In the genomic region with DNA sequence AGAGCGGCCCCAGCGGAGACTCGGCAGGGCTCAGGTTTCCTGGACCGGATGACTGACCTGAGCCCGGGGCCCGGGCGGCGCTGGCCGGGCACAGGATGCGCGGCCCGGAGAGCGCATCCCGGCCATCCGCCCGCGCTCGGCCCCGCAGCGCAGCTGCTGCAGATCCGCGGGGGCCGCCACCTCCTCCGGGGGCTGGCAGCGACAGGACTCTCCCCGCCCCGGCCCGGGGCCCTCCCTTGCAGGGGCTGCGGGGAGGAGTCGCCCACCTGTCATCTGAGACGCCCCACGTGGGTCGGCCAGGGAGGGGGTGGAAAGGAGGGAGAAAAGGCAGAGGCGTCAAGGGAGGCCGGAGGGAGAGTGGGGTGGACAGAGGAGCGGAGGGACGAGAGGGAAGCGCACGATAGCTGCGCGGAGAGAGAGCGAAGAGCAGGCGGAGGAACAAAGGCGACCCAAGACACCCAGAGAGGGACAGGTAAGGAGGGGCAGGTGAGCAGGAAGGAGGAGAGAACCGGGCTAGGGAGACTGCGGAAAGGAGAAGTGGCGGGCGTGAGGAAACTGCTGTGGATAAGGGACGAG, we compare ENCODE assay signal across 9 cellular contexts. TPM values are rescaled to one million over a fixed set of nuclear protein-coding genes. Genes with fewer than 3 reads are reported as not detected.
DNase-seq lines count a peak whose midpoint lies in the region; ATAC-seq, FAIRE-seq and TF ChIP-seq lines count a peak whose summit lies in the region.
"Had no signal": no experiment of that assay in that cellular context is flagged by ENCODE, and none has a peak within 500 bp of the region (broad histone marks: within the 10 kb centered on the region; RNA-seq: fewer than 3 reads in every experiment).

No MANE protein-coding gene starts in this region.

- H3K4ac ChIP-seq in H1 (replicated peaks; ENCODE audit: insufficient read length, low read depth, low read length), result peak overlapping the region; percentile 80

- H2BK20ac ChIP-seq in H1 (ENCODE audit: low read length), result no peak overlapping the region

- peak overlapping the region; percentile 63; the same call in 1 of the 2 replicates for H3K18ac ChIP-seq in H1 (ENCODE audit: extremely low read depth, low read length)

- H4K5ac ChIP-seq in H1 (ENCODE audit: insufficient read length, low read depth, low read length), result peak overlapping the region; percentile 61

- peak overlapping the region; percentile 1 for H4K91ac ChIP-seq in H1 (replicated peaks; ENCODE audit: insufficient read length, low read length)

- no peak for TF ChIP-seq CTCF in H1 (IDR thresholded peaks at IDR 0.05; ENCODE audit: control extremely low read depth in 1 of 3, insufficient read depth in 1 of 3, low read depth in 1 of 3, low read length in 3 of 3)

- H3K4me3 Mint-ChIP-seq in activated CD4-positive, alpha-beta memory T cell treated with anti-CD3 and anti-CD28 coated beads, Interleukin-2, amount 10 ng/mL, durations not matched to agents 7 days and 5 days, result peak overlapping the region; percentile 98

- TF ChIP-seq POLR2A in H1 (IDR thresholded peaks at IDR 0.05; ENCODE audit: control extremely low read depth in 1 of 2, low read depth in 2 of 2, low read length in 2 of 2), result peak in 1 of 2 experiments; percentile 56; a peak in 1 of 3 replicates

- POLR2A ChIA-PET in activated CD4-positive, alpha-beta memory T cell treated with anti-CD3 and anti-CD28 coated beads, Interleukin-2, amount 10 ng/mL, durations not matched to agents 7 days and 5 days (lab: Charles Lee), result interaction anchor here (0.6 to 3.8 kb wide), 9 partner anchors 9 to 652 kb away, joined by 3 to 26 read pairs (median 5); a partner anchor contains a TSS
- POLR2A ChIA-PET in H1 (lab: Charles Lee; ENCODE audit: partially characterized antibody), result interaction anchor here (0.8 to 2.0 kb wide), 10 partner anchors 10 to 234 kb away, joined by 3 to 9 read pairs (median 4); a partner anchor contains a TSS

- H3K56ac ChIP-seq in H1 (replicated peaks; ENCODE audit: insufficient read length, low read depth, low read length), result peak overlapping the region; percentile 70

- WGBS in H1 (ENCODE audit: extremely low coverage in 1 of 2, insufficient coverage in 1 of 2, insufficient read length in 1 of 2, insufficient replicate concordance in 2 of 2, low coverage in 1 of 2, low lambda C conversion rate in 2 of 2, missing lambda C conversion rate in 1 of 2), 2 experiments, result 2% methylated on average over 25 of the region's 49 CpGs; no CpG with 5 or more reads in 1 of the 2 experiments
- 1% methylated on average over 35 to 47 of the region's 49 CpGs for WGBS in mesodermal cell (ENCODE audit: insufficient coverage in 2 of 2), 2 experiments

- H2AFZ ChIP-seq in H1 (ENCODE audit: low read length), result peak overlapping the region; percentile 88; the same call in 1 of the 2 replicates

- peaks cover 2% of the 10 kb centered on the region for H3K79me1 ChIP-seq in H1 (ENCODE audit: low read depth, low read length)

- no peak overlapping the region for H3K14ac ChIP-seq in H1 (ENCODE audit: insufficient read length)

- H3K79me2 ChIP-seq in H1 (ENCODE audit: control insufficient read depth in 1 of 2, insufficient read depth in 2 of 2, low read length in 2 of 2), result peaks cover 4 to 39% of the 10 kb centered on the region in 2 experiments; a peak in 3 of 4 replicates

- H3K23me2 ChIP-seq in H1 (ENCODE audit: low read depth, low read length), result peaks cover 5% of the 10 kb centered on the region

- DNase-seq in Ammon's horn (ENCODE audit: low spot score) (peak; percentile 83), NCI-H446 treated with DMSO at 0.1 percent for 48 hours (lab: John Stamatoyannopoulos, UW) (peak; percentile 53), H1 (ENCODE audit: low read depth in 1 of 2, low spot score in 2 of 2) (peak; percentile 36 to 85)
- peak; percentile 71 for DNase-seq in activated CD4-positive, alpha-beta memory T cell treated with anti-CD3 and anti-CD28 coated beads, Interleukin-2, amount 10 ng/mL, durations not matched to agents 7 days and 5 days
- DNase-seq in stimulated activated CD8-positive, alpha-beta memory T cell treated with anti-CD3 and anti-CD28 coated beads, Interleukin-2, amount 100 ng/mL, for 1 hour (ENCODE audit: low read depth in 2 of 2), result peak; percentile 54 to 62

- H3K9me3 Mint-ChIP-seq in activated CD4-positive, alpha-beta memory T cell treated with anti-CD3 and anti-CD28 coated beads, Interleukin-2, amount 10 ng/mL, durations not matched to agents 7 days and 5 days, result no peaks in the 10 kb centered on the region

- peak overlapping the region; percentile 45 for H2BK12ac ChIP-seq in H1 (ENCODE audit: low read depth, low read length)

- H3K4me2 ChIP-seq in H1 (ENCODE audit: insufficient read depth in 1 of 2, low read depth in 2 of 2, low read length in 2 of 2), result peak overlapping the region; percentile 83 to 94

- peak overlapping the region; percentile 79 for H4K8ac ChIP-seq in H1 (ENCODE audit: extremely low read depth, insufficient read depth, low read length)

- H3K27me3 ChIP-seq in H1 (replicated peaks in 1 of 4; ENCODE audit: control insufficient read depth in 3 of 4, extremely low read depth in 1 of 4, insufficient read depth in 3 of 4, low read length in 3 of 4), result no peaks in the 10 kb centered on the region

- H3K27me3 Mint-ChIP-seq in activated CD4-positive, alpha-beta memory T cell treated with anti-CD3 and anti-CD28 coated beads, Interleukin-2, amount 10 ng/mL, durations not matched to agents 7 days and 5 days, result no peaks in the 10 kb centered on the region

- TF ChIP-seq RAD21 in H1 (IDR thresholded peaks at IDR 0.05 in 1 of 2, conservative IDR thresholded peaks at IDR 0.05 in 1 of 2; ENCODE audit: low read depth in 2 of 2, low read length in 2 of 2), result no peak

- H3K4me1 Mint-ChIP-seq in activated CD4-positive, alpha-beta memory T cell treated with anti-CD3 and anti-CD28 coated beads, Interleukin-2, amount 10 ng/mL, durations not matched to agents 7 days and 5 days, result peaks cover 66% of the 10 kb centered on the region

- H3K27ac ChIP-seq in H1 (ENCODE audit: low read depth, low read length) (peak overlapping the region; percentile 99), mesodermal cell (ENCODE audit: low read depth, low read length, severe bottlenecking) (peak overlapping the region; percentile 98)

- TF ChIP-seq EP300 in H1 (IDR thresholded peaks at IDR 0.05; ENCODE audit: borderline replicate concordance in 1 of 2, low read depth in 2 of 2, low read length in 2 of 2), result peak in 1 of 2 experiments; percentile 0; a peak in 1 of 3 replicates

- peaks cover 30% of the 10 kb centered on the region for H3K36me3 Mint-ChIP-seq in activated CD4-positive, alpha-beta memory T cell treated with anti-CD3 and anti-CD28 coated beads, Interleukin-2, amount 10 ng/mL, durations not matched to agents 7 days and 5 days (ENCODE audit: low read depth)

- H3K4me1 ChIP-seq in H1 (replicated peaks in 1 of 4; ENCODE audit: control insufficient read depth in 3 of 4, insufficient read depth in 4 of 4, low read length in 3 of 4) (peaks cover 0 to 7% (median 2%) of the 10 kb centered on the region in 4 experiments; a peak in 4 of 7 replicates), mesodermal cell (ENCODE audit: control insufficient read depth, insufficient read depth, low read length, poor library complexity, severe bottlenecking) (peaks cover 16% of the 10 kb centered on the region)

- H3K4me3 ChIP-seq in H1 (ENCODE audit: extremely low read depth in 1 of 4, insufficient read depth in 2 of 4, low read depth in 3 of 4, low read length in 4 of 4), result peak overlapping the region; percentile 85 to 95 (median 90)
- peak overlapping the region; percentile 83 for H3K4me3 ChIP-seq in mesodermal cell (ENCODE audit: extremely low read depth, insufficient read depth, low read length, poor library complexity, severe bottlenecking)

- 0 out of 2 replicates have a peak overlapping the region, but pooled peaks have one; percentile 65 for H2BK15ac ChIP-seq in H1 (ENCODE audit: low read length)

- H3K9ac ChIP-seq in H1 (replicated peaks in 1 of 4; ENCODE audit: extremely low read depth in 1 of 4, low read depth in 3 of 4, low read length in 3 of 4), result peak overlapping the region; percentile 53 to 94 (median 88)

- H4K20me1 ChIP-seq in H1 (replicated peaks in 1 of 2; ENCODE audit: control insufficient read depth in 1 of 2, insufficient read depth in 2 of 2, low read length in 2 of 2), result peaks cover 2 to 3% of the 10 kb centered on the region in 2 experiments

- H3K9me3 ChIP-seq in H1 (ENCODE audit: insufficient read depth in 2 of 2, low read depth in 1 of 2, low read length in 1 of 2) (0 out of 4 replicates have a peak, but pooled peaks cover 0 to 1% of the 10 kb centered on the region in 2 experiments), mesodermal cell (ENCODE audit: control insufficient read depth, low read length) (no peaks in the 10 kb centered on the region)

- H3K23ac ChIP-seq in H1 (ENCODE audit: insufficient read length), result no peak overlapping the region

- peak overlapping the region; percentile 86 for H2BK5ac ChIP-seq in H1 (ENCODE audit: low read depth, low read length)

- peak overlapping the region; percentile 94 for H3K27ac Mint-ChIP-seq in activated CD4-positive, alpha-beta memory T cell treated with anti-CD3 and anti-CD28 coated beads, Interleukin-2, amount 10 ng/mL, durations not matched to agents 7 days and 5 days

- ATAC-seq in GM18870 (IDR thresholded peaks at IDR 0.05; ENCODE audit: unreplicated experiment) (peak; percentile 29), HG03108 (IDR thresholded peaks at IDR 0.05; ENCODE audit: unreplicated experiment) (peak; percentile 42)

- no peak overlapping the region for H2AK5ac ChIP-seq in H1 (ENCODE audit: low read depth, low read length)

- H3K36me3 ChIP-seq in H1 (ENCODE audit: control insufficient read depth in 2 of 4, insufficient read depth in 4 of 4, low read length in 3 of 4) (peaks cover 2 to 16% (median 8%) of the 10 kb centered on the region in 4 experiments; a peak in 5 of 8 replicates), mesodermal cell (ENCODE audit: control insufficient read depth, insufficient read depth, low read length) (peaks cover 18% of the 10 kb centered on the region)

- CTCF ChIA-PET in activated CD4-positive, alpha-beta memory T cell treated with anti-CD3 and anti-CD28 coated beads, Interleukin-2, amount 10 ng/mL, durations not matched to agents 7 days and 5 days (lab: Charles Lee), result interaction anchor here (0.7 to 1.9 kb wide), 8 partner anchors 14 to 340 kb away, joined by 3 to 6 read pairs (median 4); a partner anchor contains a TSS
- CTCF ChIA-PET in H1 (lab: Charles Lee; ENCODE audit: partially characterized antibody), result interaction anchor here (0.6 to 1.2 kb wide), 5 partner anchors 9 to 248 kb away, joined by 3 to 6 read pairs (median 5); no protein-coding TSS in a partner anchor

- no peak overlapping the region for H2BK120ac ChIP-seq in H1 (replicated peaks; ENCODE audit: low read depth, low read length)

- FAIRE-seq in H1 (lab: Jason Lieb, UNC), result no peak
- FAIRE-seq: colon had no signal

RNA-seq across cellular contexts. Expression of a gene that starts 0.5 kb away (rescaled TPM):
- 100 to 1,000 TPM; 281 to 287 TPM for total RNA-seq in activated CD4-positive, alpha-beta memory T cell treated with anti-CD3 and anti-CD28 coated beads, Interleukin-2, amount 10 ng/mL, durations not matched to agents 7 days and 5 days
- 147 and 149 TPM in 2 replicates for total RNA-seq in H1 (2021; fragmentation: NEBNext Ultra II Directional; extraction: Animal tissue kit (Norgen Biotek cat#: 25700))
- 39.3 and 41.7 TPM in 2 replicates for polyA plus RNA-seq in H1 (2011; rRNA removed)
- polyA plus RNA-seq in H1 (2011; cell fraction: cytosol; rRNA removed), result 97.8 TPM
- polyA plus RNA-seq in H1 (2011; cell fraction: nucleus; rRNA removed), result 71.6 TPM
- 130 to 145 TPM (median 136 TPM) in 4 replicates for polyA plus RNA-seq in H1 (2012, experiment 1 of 2)
- polyA plus RNA-seq in H1 (2012, experiment 2 of 2), result 18.5 TPM
- polyA plus RNA-seq in H1 (2013, experiment 1 of 2), result 54.5 TPM
- 56.0 TPM for polyA plus RNA-seq in H1 (2013, experiment 2 of 2)
- 106 and 131 TPM in 2 replicates for polyA minus RNA-seq in H1 (2011; rRNA and poly(A)+ RNA removed)
- 176 TPM for polyA minus RNA-seq in H1 (2011; cell fraction: cytosol; rRNA and poly(A)+ RNA removed)
- polyA minus RNA-seq in H1 (2011; cell fraction: nucleus; rRNA and poly(A)+ RNA removed), result 124 TPM
- 179 TPM for polyA plus RNA-seq in mesodermal cell (2013, experiment 1 of 2)
- polyA plus RNA-seq in mesodermal cell (2013, experiment 2 of 2), result 150 TPM

RNA-seq across cellular contexts. Expression of a gene that starts 54.5 kb away (rescaled TPM):
- total RNA-seq in activated CD4-positive, alpha-beta memory T cell treated with anti-CD3 and anti-CD28 coated beads, Interleukin-2, amount 10 ng/mL, durations not matched to agents 7 days and 5 days, result 10 to 100 TPM; 60.0 to 62.7 TPM
- total RNA-seq in H1 (2021; fragmentation: NEBNext Ultra II Directional; extraction: Animal tissue kit (Norgen Biotek cat#: 25700)), result 14.4 and 17.4 TPM in 2 replicates
- polyA plus RNA-seq in H1 (2011; rRNA removed), result 15.5 and 16.6 TPM in 2 replicates
- 21.5 TPM for polyA plus RNA-seq in H1 (2011; cell fraction: cytosol; rRNA removed)
- 24.8 TPM for polyA plus RNA-seq in H1 (2011; cell fraction: nucleus; rRNA removed)
- polyA plus RNA-seq in H1 (2012, experiment 1 of 2), result 15.9 to 18.8 TPM (median 17.5 TPM) in 4 replicates
- polyA plus RNA-seq in H1 (2012, experiment 2 of 2), result 8.6 TPM
- 15.9 TPM for polyA plus RNA-seq in H1 (2013, experiment 1 of 2)
- polyA plus RNA-seq in H1 (2013, experiment 2 of 2), result 17.0 TPM
- 21.9 and 24.0 TPM in 2 replicates for polyA minus RNA-seq in H1 (2011; rRNA and poly(A)+ RNA removed)
- polyA minus RNA-seq in H1 (2011; cell fraction: cytosol; rRNA and poly(A)+ RNA removed), result 15.6 TPM
- polyA minus RNA-seq in H1 (2011; cell fraction: nucleus; rRNA and poly(A)+ RNA removed), result 32.8 TPM
- 108 TPM for polyA plus RNA-seq in mesodermal cell (2013, experiment 1 of 2)
- polyA plus RNA-seq in mesodermal cell (2013, experiment 2 of 2), result 96.9 TPM

Comparison
In these comparisons a context has a peak if more than half of its experiments do, and no peak if none do; other contexts are left out.
1. Peak in every context shown above with its lines: DNase-seq, ATAC-seq, H3K4me3 ChIP-seq and H3K27ac ChIP-seq.